Comparison of ENCODE assay signal across 33 cellular contexts in genomic region chr3:137347132-137347531, GRCh38.
DNase-seq lines count a peak whose midpoint lies in the region; ATAC-seq and TF ChIP-seq lines count a peak whose summit lies in the region.
"Had no signal": no experiment of that assay in that cellular context is flagged by ENCODE, and none has a peak within 500 bp of the region (broad histone marks: within the 10 kb centered on the region; RNA-seq: fewer than 3 reads in every experiment).

No MANE protein-coding gene starts in this region.

- H3K4me2 ChIP-seq in GM23338 = no peak overlapping the region
- H3K4me2 ChIP-seq: PC-9 had no signal

- no peaks in the 10 kb centered on the region for H3K4me1 ChIP-seq in GM23338 (ENCODE audit: insufficient read depth)
- H3K4me1 ChIP-seq: colonic mucosa, left ventricle myocardium inferior, tibial artery had no signal

- no peaks in the 10 kb centered on the region for H3K36me3 Mint-ChIP-seq in GM23338 (ENCODE audit: low read depth)
- no peaks in the 10 kb centered on the region for H3K36me3 Mint-ChIP-seq in WTC11
- H3K36me3 Mint-ChIP-seq in natural killer cell = no peaks in the 10 kb centered on the region
- H3K36me3 Mint-ChIP-seq: activated naive CD8-positive, alpha-beta T cell treated with anti-CD3 and anti-CD28 coated beads for 36 hours; naive thymus-derived CD4-positive, alpha-beta T cell had no signal

- H3K4me3 Mint-ChIP-seq in GM23338 = no peak overlapping the region
- H3K4me3 Mint-ChIP-seq in WTC11 = no peak overlapping the region
- H3K4me3 Mint-ChIP-seq in natural killer cell = no peak overlapping the region
- H3K4me3 Mint-ChIP-seq: activated naive CD8-positive, alpha-beta T cell treated with anti-CD3 and anti-CD28 coated beads for 36 hours; naive thymus-derived CD4-positive, alpha-beta T cell; stimulated activated naive CD8-positive, alpha-beta T cell treated with anti-CD3 and anti-CD28 coated beads, Interleukin-15, Interleukin-2, amounts not matched to agents 100 ng/mL and 50 ng/mL, for 24 hours; T-helper 2 cell treated with Interferon-gamma antibody and Interleukin-4, amounts not matched to agents 5 μg/mL and 100 μg/mL, for 36 hours had no signal

- POLR2A ChIA-PET in WTC11 (lab: Charles Lee) = no interaction called here

- no peaks in the 10 kb centered on the region for H3F3A ChIP-seq in GM23338 (replicated peaks; ENCODE audit: low read depth)

- no peaks in the 10 kb centered on the region for H4K20me1 ChIP-seq in GM23338 (replicated peaks; ENCODE audit: insufficient read depth)

- ATAC-seq in GM23338 = peak; percentile 87
- ATAC-seq in WTC11 = peak; percentile 96
- ATAC-seq in natural killer cell = no peak
- ATAC-seq: esophagus mucosa; naive thymus-derived CD4-positive, alpha-beta T cell; Right ventricle myocardium inferior had no signal

- H3K27me3 Mint-ChIP-seq in GM23338 (ENCODE audit: insufficient read depth, low read depth, poor library complexity) (no peaks in the 10 kb centered on the region), WTC11 (ENCODE audit: low read depth) (no peaks in the 10 kb centered on the region), natural killer cell (ENCODE audit: low read depth in 2 of 2) (no peaks in the 10 kb centered on the region)
- H3K27me3 Mint-ChIP-seq: activated naive CD8-positive, alpha-beta T cell treated with anti-CD3 and anti-CD28 coated beads for 36 hours; stimulated activated naive CD8-positive, alpha-beta T cell treated with anti-CD3 and anti-CD28 coated beads, Interleukin-15, Interleukin-2, amounts not matched to agents 100 ng/mL and 50 ng/mL, for 24 hours had no signal

- H3K9me2 ChIP-seq in GM23338 (ENCODE audit: insufficient read depth) = peaks cover 4% of the 10 kb centered on the region; the same call in 1 of the 2 replicates

- intact Hi-C loops in natural killer cell (cut with micrococcal nuclease) = no loop called here

- no peak overlapping the region for H2AFZ ChIP-seq in GM23338
- H2AFZ ChIP-seq: PC-9 had no signal

- H3K4me1 Mint-ChIP-seq in GM23338 (no peaks in the 10 kb centered on the region; the same call in 2 of the 3 replicates), WTC11 (peaks cover 9% of the 10 kb centered on the region; the same call in 1 of the 2 replicates), natural killer cell (no peaks in the 10 kb centered on the region)
- H3K4me1 Mint-ChIP-seq: activated naive CD8-positive, alpha-beta T cell treated with anti-CD3 and anti-CD28 coated beads for 36 hours had no signal

- no peak overlapping the region for H3K27ac ChIP-seq in GM23338 (ENCODE audit: low read depth)
- H3K27ac ChIP-seq: colonic mucosa, left ventricle myocardium inferior, PC-9, skin epidermis, tibial artery had no signal

- CTCF ChIA-PET in WTC11 (lab: Charles Lee) = interaction anchor here (0.5 to 1.7 kb wide), 13 partner anchors 13 to 624 kb away, joined by 3 to 7 read pairs (median 4); no protein-coding TSS in a partner anchor

- H3K4me3 ChIP-seq in GM06990 (replicated peaks; ENCODE audit: low read depth, low read length) (no peak overlapping the region), GM23338 (no peak overlapping the region)
- H3K4me3 ChIP-seq: colonic mucosa, left ventricle myocardium inferior, PC-9, skin epidermis, tibial artery had no signal

- DNase-seq in GM06990 (ENCODE audit: extremely low read depth, insufficient read length) (no peak), GM23338 (ENCODE audit: low spot score) (peak; percentile 47), WTC11 (ENCODE audit: low spot score) (peak; percentile 42), iPS-NIHi7 (ENCODE audit: extremely low spot score) (peak; percentile 55), natural killer cell (no peak), HK-2 (ENCODE audit: unreplicated experiment) (no peak), NCI-H128 (lab: John Stamatoyannopoulos, UW; ENCODE audit: unreplicated experiment) (no peak)
- DNase-seq: ACHN; activated CD4-positive, alpha-beta T cell treated with anti-CD3 and anti-CD28 coated beads for 4 hours; activated CD8-positive, alpha-beta memory T cell treated with anti-CD3 and anti-CD28 coated beads for 24 hours; activated effector memory CD4-positive, alpha-beta T cell treated with Interleukin-2 at 50 U/mL for 16 hours; activated naive CD8-positive, alpha-beta T cell treated with anti-CD3 and anti-CD28 coated beads for 36 hours; aorta; colonic mucosa; COR-L47; effector memory CD4-positive, alpha-beta T cell; foreskin melanocyte; Kasumi-1; left ventricle myocardium inferior; MV-4-11; naive thymus-derived CD4-positive, alpha-beta T cell; NCI-H1694; NCI-H2171; NCI-H524; NK-92 treated with Interleukin-12 subunit alpha and Interleukin-12 subunit beta, amount 100 ng/mL, for 24 hours; PC-9; retina; tibial artery had no signal

- TF ChIP-seq CTCF in GM06990 (IDR thresholded peaks at IDR 0.05; ENCODE audit: insufficient read depth, low read length, poor library complexity, severe bottlenecking) (peak; percentile 45), GM23338 (conservative IDR thresholded peaks at IDR 0.05; ENCODE audit: low read depth in 2 of 2) (peak; percentile 56 to 62), WTC11 (IDR thresholded peaks at IDR 0.05) (peak; percentile 46; the same call in 1 of the 2 replicates), natural killer cell (IDR thresholded peaks at IDR 0.05) (no peak)

- H3K79me2 ChIP-seq in GM23338 (replicated peaks; ENCODE audit: insufficient read depth) = no peaks in the 10 kb centered on the region

- no peaks in the 10 kb centered on the region for H3K27me3 ChIP-seq in GM06990 (replicated peaks; ENCODE audit: control insufficient read depth, insufficient read depth, low read length)
- no peaks in the 10 kb centered on the region for H3K27me3 ChIP-seq in GM23338 (ENCODE audit: insufficient read depth)
- H3K27me3 ChIP-seq: colonic mucosa, tibial artery had no signal

- H3K9me3 Mint-ChIP-seq in GM23338 (no peaks in the 10 kb centered on the region), WTC11 (0 out of 2 replicates have a peak, but pooled peaks cover 3% of the 10 kb centered on the region), natural killer cell (peaks cover 11 to 18% of the 10 kb centered on the region in 2 donors)
- H3K9me3 Mint-ChIP-seq: stimulated activated naive CD8-positive, alpha-beta T cell treated with anti-CD3 and anti-CD28 coated beads, Interleukin-15, Interleukin-2, amounts not matched to agents 100 ng/mL and 50 ng/mL, for 24 hours; T-helper 2 cell treated with Interferon-gamma antibody and Interleukin-4, amounts not matched to agents 5 μg/mL and 100 μg/mL, for 36 hours had no signal

- H3K36me3 ChIP-seq in GM06990 (ENCODE audit: control insufficient read depth, insufficient read depth, low read length) (no peaks in the 10 kb centered on the region), GM23338 (ENCODE audit: insufficient read depth) (no peaks in the 10 kb centered on the region)
- H3K36me3 ChIP-seq: colonic mucosa, left ventricle myocardium inferior, tibial artery had no signal

- H3K27ac Mint-ChIP-seq in GM23338 = no peak overlapping the region
- no peak overlapping the region for H3K27ac Mint-ChIP-seq in WTC11
- H3K27ac Mint-ChIP-seq in natural killer cell = no peak overlapping the region
- H3K27ac Mint-ChIP-seq: activated naive CD8-positive, alpha-beta T cell treated with anti-CD3 and anti-CD28 coated beads for 36 hours; naive thymus-derived CD4-positive, alpha-beta T cell; stimulated activated naive CD8-positive, alpha-beta T cell treated with anti-CD3 and anti-CD28 coated beads, Interleukin-15, Interleukin-2, amounts not matched to agents 100 ng/mL and 50 ng/mL, for 24 hours; T-helper 2 cell treated with Interferon-gamma antibody and Interleukin-4, amounts not matched to agents 5 μg/mL and 100 μg/mL, for 36 hours had no signal

TF ChIP-seq in GM23338, 12 proteins besides CTCF, POLR2A, EP300 and RAD21 (continues in another document):
- TF ChIP-seq NANOG (IDR thresholded peaks at IDR 0.05; ENCODE audit: borderline replicate concordance) = no peak
- no peak for TF ChIP-seq JUNB (IDR thresholded peaks at IDR 0.05; ENCODE audit: unreplicated experiment)
- no peak for TF ChIP-seq ETS1 (IDR thresholded peaks at IDR 0.05)

TF ChIP-seq in WTC11, 78 proteins besides CTCF, POLR2A, EP300 and RAD21 (continues in another document):
- TF ChIP-seq ZNF425 (CRISPR knock-in tag; conservative IDR thresholded peaks at IDR 0.05) (no peak), HMGXB4 (CRISPR knock-in tag; IDR thresholded peaks at IDR 0.05) (no peak), ATF1 (CRISPR knock-in tag; IDR thresholded peaks at IDR 0.05) (no peak), SMAD3 (CRISPR knock-in tag; IDR thresholded peaks at IDR 0.05; ENCODE audit: borderline replicate concordance) (no peak), FOXK1 (CRISPR knock-in tag; IDR thresholded peaks at IDR 0.05) (no peak), HMGA2 (CRISPR knock-in tag; IDR thresholded peaks at IDR 0.05) (no peak)

Comparison
In these comparisons a context has a peak if more than half of its experiments do, and no peak if none do; other contexts are left out.
1. DNase-seq: peak in GM23338 (single experiment), WTC11 (single experiment) and iPS-NIHi7 (single experiment); none in GM06990 (single experiment), natural killer cell (single experiment), HK-2 (single experiment) and NCI-H128 (single experiment).
2. ATAC-seq: peak in GM23338 (single experiment) and WTC11 (single experiment); none in natural killer cell (0 of 3).